21 cellular contexts compared by ENCODE assay signal in genomic region chr20:63362426-63363009, GRCh38. TPM values are rescaled to one million over a fixed set of nuclear protein-coding genes. Genes with fewer than 3 reads are reported as not detected.
"Had no signal": no experiment of that assay in that cellular context is flagged by ENCODE, and none has a peak within 500 bp of the region (broad histone marks: within the 10 kb centered on the region; RNA-seq: fewer than 3 reads in every experiment).

No MANE protein-coding gene starts in this region.

- H3K27ac ChIP-seq: body of pancreas, coronary artery, esophagus squamous epithelium, lower lobe of right lung, parathyroid adenoma had no signal

- H3K4me1 Mint-ChIP-seq: activated CD4-positive, alpha-beta T cell treated with anti-CD3 and anti-CD28 coated beads, Interleukin-2, amount 10 ng/mL, durations not matched to agents 7 days and 5 days had no signal

- H3K9me3 Mint-ChIP-seq: activated B cell treated with CpG ODN at 0.5 μM for 24 hours; activated CD4-positive, alpha-beta T cell treated with anti-CD3 and anti-CD28 coated beads, Interleukin-2, amount 10 ng/mL, durations not matched to agents 7 days and 5 days; activated T-cell treated with anti-CD3 and anti-CD28 coated beads, Interleukin-2, amount 50 U/mL, for 72 hours; central memory CD8-positive, alpha-beta T cell; T-helper 1 cell treated with Interleukin-12 subunit alpha and Interleukin-12 subunit beta and Interleukin-4 antibody, amounts not matched to agents 30 μg/mL and 1 μg/mL, for 36 hours had no signal

- H3K9ac ChIP-seq: parathyroid adenoma had no signal

- H3K9me3 ChIP-seq: body of pancreas, esophagus squamous epithelium, lower lobe of right lung had no signal

- H3K4me3 ChIP-seq: body of pancreas, coronary artery, esophagus squamous epithelium, lower lobe of right lung had no signal

- H3K27ac Mint-ChIP-seq: activated B cell treated with CpG ODN at 0.5 μM for 24 hours; activated CD4-positive, alpha-beta T cell treated with anti-CD3 and anti-CD28 coated beads, Interleukin-2, amount 10 ng/mL, durations not matched to agents 7 days and 5 days; activated naive CD8-positive, alpha-beta T cell; activated T-cell treated with anti-CD3 and anti-CD28 coated beads, Interleukin-2, amount 50 U/mL, for 72 hours; T-helper 1 cell treated with Interleukin-12 subunit alpha and Interleukin-12 subunit beta and Interleukin-4 antibody, amounts not matched to agents 30 μg/mL and 1 μg/mL, for 36 hours had no signal

- DNase-seq: activated B cell treated with CpG ODN at 0.5 μM for 24 hours; activated CD4-positive, alpha-beta T cell treated with anti-CD3 and anti-CD28 coated beads, Interleukin-2, amount 10 ng/mL, durations not matched to agents 7 days and 5 days; activated CD8-positive, alpha-beta memory T cell treated with anti-CD3 and anti-CD28 coated beads, Interleukin-2, amount 50 U/mL, for 48 hours; activated gamma-delta T cell; activated T-cell treated with anti-CD3 and anti-CD28 coated beads, Interleukin-2, amount 50 U/mL, for 72 hours; amygdala; body of pancreas; esophagus squamous epithelium; hippocampal formation; kidney glomerular epithelial cell; lower lobe of right lung; stimulated activated CD4-positive, alpha-beta T cell treated with anti-CD3 and anti-CD28 coated beads, Interleukin-1b, Interleukin-23, amount 100 ng/mL, for 48 hours had no signal

- H3K36me3 Mint-ChIP-seq: activated naive CD8-positive, alpha-beta T cell had no signal

- H3K4me1 ChIP-seq: lower lobe of right lung had no signal

- ATAC-seq: body of pancreas, lower lobe of right lung had no signal

- H3K4me3 Mint-ChIP-seq: activated B cell treated with CpG ODN at 0.5 μM for 24 hours; activated CD4-positive, alpha-beta T cell treated with anti-CD3 and anti-CD28 coated beads, Interleukin-2, amount 10 ng/mL, durations not matched to agents 7 days and 5 days; activated naive CD8-positive, alpha-beta T cell; central memory CD8-positive, alpha-beta T cell; T-helper 1 cell treated with Interleukin-12 subunit alpha and Interleukin-12 subunit beta and Interleukin-4 antibody, amounts not matched to agents 30 μg/mL and 1 μg/mL, for 36 hours had no signal

- H3K36me3 ChIP-seq: esophagus squamous epithelium, lower lobe of right lung had no signal

RNA-seq across cellular contexts. Expression of gene CHRNA4, which starts 1.4 kb away (rescaled TPM):
- total RNA-seq: activated B cell treated with CpG ODN at 0.5 μM for 24 hours; activated CD4-positive, alpha-beta T cell treated with anti-CD3 and anti-CD28 coated beads, Interleukin-2, amount 10 ng/mL, durations not matched to agents 7 days and 5 days; activated T-cell treated with anti-CD3 and anti-CD28 coated beads, Interleukin-2, amount 50 U/mL, for 72 hours; body of pancreas; endothelial cell of umbilical vein; esophagus squamous epithelium; fibroblast of villous mesenchyme; glomerular endothelial cell; lower lobe of right lung had no signal
- polyA plus RNA-seq: endothelial cell of umbilical vein, urinary bladder had no signal
